In genomic region chr6:20126789-20127653, GRCh38 we compare ENCODE assay signal across 8 cellular contexts.
DNase-seq lines count a peak whose midpoint lies in the region; ATAC-seq and TF ChIP-seq lines count a peak whose summit lies in the region.

No MANE protein-coding gene starts in this region.

- DNase-seq in ELR (ENCODE audit: low read depth) (peak; percentile 64), HCT116 (ENCODE audit: low read depth, low spot score) (peak; percentile 35), NAMALWA (ENCODE audit: low spot score) (peak; percentile 68), SK-MEL-5 (ENCODE audit: low read depth, low spot score) (peak; percentile 94), Right ventricle myocardium superior (peak; percentile 81), pulmonary artery endothelial cell (ENCODE audit: low read depth, low spot score) (peak; percentile 15), vagina (ENCODE audit: extremely low spot score in 2 of 2) (no peak)
- peak; percentile 73 for DNase-seq in activated naive CD4-positive, alpha-beta T cell treated with anti-CD3 and anti-CD28 coated beads for 36 hours

- H3K27ac Mint-ChIP-seq in activated naive CD4-positive, alpha-beta T cell treated with anti-CD3 and anti-CD28 coated beads for 36 hours = no peak overlapping the region

- no peak overlapping the region for H2AFZ ChIP-seq in HCT116 (ENCODE audit: low read depth, low read length, poor library complexity, severe bottlenecking)

- H4K20me1 ChIP-seq in HCT116 (ENCODE audit: insufficient read depth) = no peaks in the 10 kb centered on the region

- H3K27me3 ChIP-seq in HCT116 (ENCODE audit: insufficient read depth, low read length) = no peaks in the 10 kb centered on the region
- no peaks in the 10 kb centered on the region for H3K27me3 ChIP-seq in vagina

- CTCF ChIA-PET in HCT116 (lab: Charles Lee) = interaction anchor here (0.7 to 2.4 kb wide), 20 partner anchors 9 to 1531 kb away, joined by 3 to 19 read pairs (median 5); partner anchors contain the start of gene MBOAT1
- CTCF ChIA-PET in activated naive CD4-positive, alpha-beta T cell treated with anti-CD3 and anti-CD28 coated beads for 36 hours (lab: Charles Lee) = interaction anchor here (0.9 to 2.6 kb wide), 21 partner anchors 9 to 1531 kb away, joined by 3 to 18 read pairs (median 4); no protein-coding TSS in a partner anchor

- no peak overlapping the region for H3K9ac ChIP-seq in HCT116 (ENCODE audit: low read length)

- no peaks in the 10 kb centered on the region for H3K9me2 ChIP-seq in HCT116 (ENCODE audit: insufficient read depth)

- TF ChIP-seq RAD21 in HCT116 (IDR thresholded peaks at IDR 0.05; ENCODE audit: low read depth) = peak; percentile 61

- H3K4me3 Mint-ChIP-seq in activated naive CD4-positive, alpha-beta T cell treated with anti-CD3 and anti-CD28 coated beads for 36 hours = no peak overlapping the region

- ATAC-seq in HCT116 (peak; percentile 93), Right ventricle myocardium superior (ENCODE audit: poor library complexity) (peak; percentile 95)

- H3K9me3 ChIP-seq in HCT116 (ENCODE audit: control insufficient read depth in 1 of 2, insufficient read depth in 1 of 2, low read depth in 1 of 2, low read length in 2 of 2) (no peaks in the 10 kb centered on the region), vagina (no peaks in the 10 kb centered on the region)

- no peaks in the 10 kb centered on the region for H3K79me2 ChIP-seq in HCT116 (ENCODE audit: insufficient read depth, low read length)

- TF ChIP-seq POLR2A in HCT116 (IDR thresholded peaks at IDR 0.05; ENCODE audit: borderline replicate concordance, extremely low read depth, insufficient read depth, insufficient read length) (no peak), vagina (IDR thresholded peaks at IDR 0.05) (no peak)

- peak; percentile 66 to 99 (median 97); a peak in 5 of 6 replicates for TF ChIP-seq CTCF in HCT116 (IDR thresholded peaks at IDR 0.05 in 2 of 3, conservative IDR thresholded peaks at IDR 0.05 in 1 of 3; ENCODE audit: borderline replicate concordance in 1 of 3, insufficient read depth in 1 of 3, low read depth in 2 of 3, low read length in 2 of 3)
- TF ChIP-seq CTCF in vagina (IDR thresholded peaks at IDR 0.05) = peak; percentile 39 to 71 (median 64)

- H3K4me1 ChIP-seq in HCT116 (ENCODE audit: control insufficient read depth in 1 of 2, insufficient read depth in 2 of 2, low read length in 2 of 2) = peaks cover 15 to 38% of the 10 kb centered on the region in 2 experiments; a peak in 3 of 4 replicates
- peaks cover 6% of the 10 kb centered on the region for H3K4me1 ChIP-seq in vagina

- BruUV-seq in HCT116 (replicated peaks; lab: Mats Ljungman, UMichigan) = no TSS peak

- H3K36me3 ChIP-seq in HCT116 (ENCODE audit: control insufficient read depth in 1 of 2, insufficient read depth in 2 of 2, low read length in 2 of 2) (no peaks in the 10 kb centered on the region), vagina (peaks cover 0 to 7% of the 10 kb centered on the region in 2 donors)

- peaks cover 4% of the 10 kb centered on the region for H3K4me1 Mint-ChIP-seq in activated naive CD4-positive, alpha-beta T cell treated with anti-CD3 and anti-CD28 coated beads for 36 hours (ENCODE audit: low read depth)

- H3K27ac ChIP-seq in HCT116 (ENCODE audit: low read depth, low read length) (no peak overlapping the region; the same call in 1 of the 2 replicates), vagina (peak overlapping the region; percentile 56)

- H3K4me2 ChIP-seq in HCT116 (ENCODE audit: low read length) = peak overlapping the region; percentile 20; the same call in 1 of the 2 replicates

- no peaks in the 10 kb centered on the region for H3K27me3 Mint-ChIP-seq in activated naive CD4-positive, alpha-beta T cell treated with anti-CD3 and anti-CD28 coated beads for 36 hours (ENCODE audit: low read depth)

- peaks cover 6% of the 10 kb centered on the region for H3K36me3 Mint-ChIP-seq in activated naive CD4-positive, alpha-beta T cell treated with anti-CD3 and anti-CD28 coated beads for 36 hours (ENCODE audit: low read depth)

- RAD21 ChIA-PET in HCT116 (lab: Charles Lee; ENCODE audit: low non-redundant PET in 1 of 2, low total read pairs in 2 of 2, uncharacterized antibody in 2 of 2, unreplicated experiment in 2 of 2) = no interaction called here

- no peaks in the 10 kb centered on the region for H3K9me3 Mint-ChIP-seq in activated naive CD4-positive, alpha-beta T cell treated with anti-CD3 and anti-CD28 coated beads for 36 hours

- POLR2A ChIA-PET in HCT116 (lab: Charles Lee) = no interaction called here

- intact Hi-C loops in HCT116 (cut with micrococcal nuclease) = loop anchor here (2.0 to 10.0 kb wide), 2 partner anchors 34 to 1532 kb away; no protein-coding TSS in a partner anchor
- intact Hi-C loops in activated naive CD4-positive, alpha-beta T cell treated with anti-CD3 and anti-CD28 coated beads for 36 hours (cut with micrococcal nuclease) = loop anchor here (1.0 to 5.0 kb wide), 3 partner anchors 35 to 1530 kb away; partner anchors contain the start of gene MBOAT1
- intact Hi-C loops in Right ventricle myocardium superior (cut with DNase I) = no loop called here
- intact Hi-C loops in vagina (cut with DNase I) = no loop called here

- in situ Hi-C loops in SK-MEL-5 (cut with HindIII; ENCODE audit: low pct_unique_long_range_greater_than_20kb, low sequenced_read_pairs) = no loop called here

- H3K4me3 ChIP-seq in HCT116 (replicated peaks in 1 of 2; ENCODE audit: low read depth in 1 of 2, low read length in 2 of 2) (no peak overlapping the region), vagina (no peak overlapping the region)

TF ChIP-seq in HCT116, 20 proteins besides CTCF, POLR2A, EP300 and RAD21:
- TF ChIP-seq JUND (IDR thresholded peaks at IDR 0.05) = no peak
- no peak for TF ChIP-seq ELF1 (IDR thresholded peaks at IDR 0.05; ENCODE audit: borderline replicate concordance, low read depth)

Comparison
In these comparisons a context has a peak if more than half of its experiments do, and no peak if none do; other contexts are left out.
1. DNase-seq: peak in ELR (single experiment), HCT116 (single experiment), NAMALWA (single experiment), SK-MEL-5 (single experiment), activated naive CD4-positive, alpha-beta T cell treated with anti-CD3 and anti-CD28 coated beads for 36 hours (single experiment), Right ventricle myocardium superior (single experiment) and pulmonary artery endothelial cell (single experiment); none in vagina (0 of 2).
2. intact Hi-C loops: an anchor here in HCT116 (2.0 to 10.0 kb wide) and activated naive CD4-positive, alpha-beta T cell treated with anti-CD3 and anti-CD28 coated beads for 36 hours (1.0 to 5.0 kb wide); none called in Right ventricle myocardium superior and vagina.